Comparison of ENCODE assay signal across 15 cellular contexts in the genomic region with DNA sequence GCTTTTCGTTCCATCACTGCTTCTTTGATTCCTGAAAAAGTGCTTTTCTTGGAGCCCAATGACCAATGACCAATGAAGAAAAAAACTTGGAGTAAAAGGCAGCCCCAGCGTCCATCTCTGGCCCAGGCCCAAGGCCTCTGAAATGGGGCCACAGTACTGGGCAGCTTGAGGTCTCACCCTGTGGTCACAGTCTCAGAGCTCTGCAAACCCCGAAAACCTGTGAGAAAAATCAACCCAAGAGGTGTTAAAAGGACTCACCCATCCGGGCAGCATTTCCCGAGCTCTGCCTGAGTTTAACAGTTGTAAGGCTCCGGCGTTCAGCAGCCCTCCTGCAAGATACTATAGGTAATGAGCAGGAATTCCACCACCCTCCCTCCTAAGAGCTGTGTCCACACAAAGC. TPM values are rescaled to one million over a fixed set of nuclear protein-coding genes. Genes with fewer than 3 reads are reported as not detected.
DNase-seq lines count a peak whose midpoint lies in the region; ATAC-seq and TF ChIP-seq lines count a peak whose summit lies in the region.
"Had no signal": no experiment of that assay in that cellular context is flagged by ENCODE, and none has a peak within 500 bp of the region (broad histone marks: within the 10 kb centered on the region; RNA-seq: fewer than 3 reads in every experiment).

No MANE protein-coding gene starts in this region.

- CTCF ChIA-PET in activated CD4-positive, alpha-beta memory T cell treated with anti-CD3 and anti-CD28 coated beads, Interleukin-2, amount 10 ng/mL, durations not matched to agents 7 days and 5 days (lab: Charles Lee), result interaction anchor here (1.0 to 3.5 kb wide), 3 partner anchors 10 to 84 kb away, joined by 3 to 15 read pairs (median 3); no protein-coding TSS in a partner anchor
- CTCF ChIA-PET in activated CD4-positive, alpha-beta memory T cell treated with anti-CD3 and anti-CD28 coated beads for 36 hours (lab: Charles Lee), result interaction anchor here (0.8 to 2.9 kb wide), 4 partner anchors 24 to 92 kb away, joined by 3 to 12 read pairs (median 4); no protein-coding TSS in a partner anchor

- H3K4me3 ChIP-seq in vagina (no peak overlapping the region), MG63 (no peak overlapping the region)
- H3K4me3 ChIP-seq: body of pancreas, thoracic aorta had no signal

- H3K27ac ChIP-seq in vagina, result peak overlapping the region; percentile 93
- H3K27ac ChIP-seq: body of pancreas, thoracic aorta had no signal

- POLR2A ChIA-PET in activated CD4-positive, alpha-beta memory T cell treated with anti-CD3 and anti-CD28 coated beads, Interleukin-2, amount 10 ng/mL, durations not matched to agents 7 days and 5 days (lab: Charles Lee), result interaction anchor here (1.4 kb wide), 1 partner anchor 10 kb away, joined by 3 read pairs; no protein-coding TSS in a partner anchor
- POLR2A ChIA-PET in activated CD4-positive, alpha-beta memory T cell treated with anti-CD3 and anti-CD28 coated beads for 36 hours (lab: Charles Lee), result no interaction called here

- H3K36me3 Mint-ChIP-seq in activated CD4-positive, alpha-beta memory T cell treated with anti-CD3 and anti-CD28 coated beads, Interleukin-2, amount 10 ng/mL, durations not matched to agents 7 days and 5 days (ENCODE audit: low read depth), result peaks cover 14% of the 10 kb centered on the region
- H3K36me3 Mint-ChIP-seq in activated CD4-positive, alpha-beta memory T cell treated with anti-CD3 and anti-CD28 coated beads for 36 hours, result peaks cover 3% of the 10 kb centered on the region
- H3K36me3 Mint-ChIP-seq in effector memory CD8-positive, alpha-beta T cell (ENCODE audit: insufficient read depth), result peaks cover 41% of the 10 kb centered on the region
- no peaks in the 10 kb centered on the region for H3K36me3 Mint-ChIP-seq in nephron (ENCODE audit: low read depth)
- H3K36me3 Mint-ChIP-seq: WTC11 had no signal

- H3K27me3 ChIP-seq in vagina, result no peaks in the 10 kb centered on the region
- no peaks in the 10 kb centered on the region for H3K27me3 ChIP-seq in MG63
- H3K27me3 ChIP-seq: body of pancreas had no signal

- H3K4me1 Mint-ChIP-seq in activated CD4-positive, alpha-beta memory T cell treated with anti-CD3 and anti-CD28 coated beads, Interleukin-2, amount 10 ng/mL, durations not matched to agents 7 days and 5 days, result peaks cover 32% of the 10 kb centered on the region
- H3K4me1 Mint-ChIP-seq in activated CD4-positive, alpha-beta memory T cell treated with anti-CD3 and anti-CD28 coated beads for 36 hours (ENCODE audit: low read depth), result peaks cover 17% of the 10 kb centered on the region
- peaks cover 48 to 52% of the 10 kb centered on the region in 2 donors for H3K4me1 Mint-ChIP-seq in effector memory CD8-positive, alpha-beta T cell (ENCODE audit: low read depth in 2 of 2)
- H3K4me1 Mint-ChIP-seq in nephron, result peaks cover 31% of the 10 kb centered on the region

- H3K4me3 Mint-ChIP-seq in activated CD4-positive, alpha-beta memory T cell treated with anti-CD3 and anti-CD28 coated beads, Interleukin-2, amount 10 ng/mL, durations not matched to agents 7 days and 5 days, result peak overlapping the region; percentile 5
- no peak overlapping the region for H3K4me3 Mint-ChIP-seq in activated CD4-positive, alpha-beta memory T cell treated with anti-CD3 and anti-CD28 coated beads for 36 hours
- H3K4me3 Mint-ChIP-seq in effector memory CD8-positive, alpha-beta T cell, result peak overlapping the region; percentile 99
- H3K4me3 Mint-ChIP-seq in nephron, result peak overlapping the region; percentile 64 to 78 (median 72)
- H3K4me3 Mint-ChIP-seq: WTC11 had no signal

- intact Hi-C loops in activated CD4-positive, alpha-beta memory T cell treated with anti-CD3 and anti-CD28 coated beads for 36 hours (cut with micrococcal nuclease), result loop anchor here (5.0 kb wide), 1 partner anchor 160 kb away; the partner anchor contains the start of gene FHAD1
- intact Hi-C loops in vagina (cut with DNase I), result no loop called here

- DNase-seq in activated CD4-positive, alpha-beta memory T cell treated with anti-CD3 and anti-CD28 coated beads, Interleukin-2, amount 10 ng/mL, durations not matched to agents 7 days and 5 days, result no peak
- DNase-seq in activated CD4-positive, alpha-beta memory T cell treated with anti-CD3 and anti-CD28 coated beads for 36 hours, result no peak
- peak in 1 of 3 experiments; percentile 28 for DNase-seq in effector memory CD8-positive, alpha-beta T cell
- DNase-seq in vagina (ENCODE audit: extremely low spot score in 2 of 2), result no peak
- no peak for DNase-seq in NOMO-1 (lab: John Stamatoyannopoulos, UW; ENCODE audit: unreplicated experiment in 2 of 2)
- DNase-seq in MG63, result no peak
- DNase-seq: activated gamma-delta T cell treated with Interleukin-2 at 50 U/mL for 16 hours, body of pancreas, NCI-H187 treated with DMSO at 0.1 percent for 48 hours, NCI-H524 treated with DMSO at 0.1 percent for 48 hours had no signal

- no peaks in the 10 kb centered on the region for H3K9me3 ChIP-seq in vagina
- H3K9me3 ChIP-seq in MG63, result no peaks in the 10 kb centered on the region
- H3K9me3 ChIP-seq: body of pancreas, thoracic aorta had no signal

- TF ChIP-seq CTCF in nephron (IDR thresholded peaks at IDR 0.05; ENCODE audit: unreplicated experiment in 3 of 3) (no peak), vagina (IDR thresholded peaks at IDR 0.05) (no peak)

- peaks cover 38% of the 10 kb centered on the region for H3K27me3 Mint-ChIP-seq in activated CD4-positive, alpha-beta memory T cell treated with anti-CD3 and anti-CD28 coated beads, Interleukin-2, amount 10 ng/mL, durations not matched to agents 7 days and 5 days
- no peaks in the 10 kb centered on the region for H3K27me3 Mint-ChIP-seq in activated CD4-positive, alpha-beta memory T cell treated with anti-CD3 and anti-CD28 coated beads for 36 hours
- no peaks in the 10 kb centered on the region for H3K27me3 Mint-ChIP-seq in effector memory CD8-positive, alpha-beta T cell
- peaks cover 32% of the 10 kb centered on the region for H3K27me3 Mint-ChIP-seq in nephron (ENCODE audit: low read depth)

- H3K27ac Mint-ChIP-seq in activated CD4-positive, alpha-beta memory T cell treated with anti-CD3 and anti-CD28 coated beads, Interleukin-2, amount 10 ng/mL, durations not matched to agents 7 days and 5 days, result no peak overlapping the region
- no peak overlapping the region for H3K27ac Mint-ChIP-seq in activated CD4-positive, alpha-beta memory T cell treated with anti-CD3 and anti-CD28 coated beads for 36 hours
- H3K27ac Mint-ChIP-seq in effector memory CD8-positive, alpha-beta T cell, result peak overlapping the region; percentile 99 to 100
- H3K27ac Mint-ChIP-seq in nephron, result peak overlapping the region in 1 of 3 experiments; percentile 28
- H3K27ac Mint-ChIP-seq: WTC11 had no signal

- no peak for ATAC-seq in effector memory CD8-positive, alpha-beta T cell (replicated peaks)
- no peak for ATAC-seq in HG02981 (IDR thresholded peaks at IDR 0.05; ENCODE audit: unreplicated experiment)
- ATAC-seq: body of pancreas, left lobe of liver, WTC11 had no signal

- H3K9me3 Mint-ChIP-seq in activated CD4-positive, alpha-beta memory T cell treated with anti-CD3 and anti-CD28 coated beads, Interleukin-2, amount 10 ng/mL, durations not matched to agents 7 days and 5 days, result no peaks in the 10 kb centered on the region
- H3K9me3 Mint-ChIP-seq in activated CD4-positive, alpha-beta memory T cell treated with anti-CD3 and anti-CD28 coated beads for 36 hours, result no peaks in the 10 kb centered on the region
- no peaks in the 10 kb centered on the region for H3K9me3 Mint-ChIP-seq in effector memory CD8-positive, alpha-beta T cell
- H3K9me3 Mint-ChIP-seq in nephron, result no peaks in the 10 kb centered on the region
- H3K9me3 Mint-ChIP-seq: WTC11 had no signal

- no peak for TF ChIP-seq POLR2A in vagina (IDR thresholded peaks at IDR 0.05)

- H3K4me1 ChIP-seq in vagina, result peaks cover 52% of the 10 kb centered on the region

- H3K36me3 ChIP-seq in vagina (no peaks in the 10 kb centered on the region), MG63 (peaks cover 7% of the 10 kb centered on the region)
- H3K36me3 ChIP-seq: thoracic aorta had no signal

RNA-seq across cellular contexts. Expression of gene EFHD2, which starts 2.1 kb away (rescaled TPM):
- total RNA-seq in activated CD4-positive, alpha-beta memory T cell treated with anti-CD3 and anti-CD28 coated beads, Interleukin-2, amount 10 ng/mL, durations not matched to agents 7 days and 5 days, result 10 to 100 TPM; 97.7 to 99.7 TPM
- total RNA-seq in activated CD4-positive, alpha-beta memory T cell treated with anti-CD3 and anti-CD28 coated beads for 36 hours, result 10 to 100 TPM; 60.4 to 61.3 TPM
- 57.2 TPM for total RNA-seq in vagina
- total RNA-seq in MG63 (2014; rRNA removed; shearing (Covaris generic); ENCODE audit: low replicate concordance), result 69.5 and 92.0 TPM in 2 replicates

RNA-seq across cellular contexts. Expression of gene CTRC, which starts 30.7 kb away (rescaled TPM):
- under 1 TPM; 0.45 to 0.73 TPM for total RNA-seq in activated CD4-positive, alpha-beta memory T cell treated with anti-CD3 and anti-CD28 coated beads, Interleukin-2, amount 10 ng/mL, durations not matched to agents 7 days and 5 days
- under 1 TPM in 1 of 2 experiments, not detected in 1; 0.31 TPM for total RNA-seq in activated CD4-positive, alpha-beta memory T cell treated with anti-CD3 and anti-CD28 coated beads for 36 hours
- not detected for total RNA-seq in vagina
- total RNA-seq in MG63 (2014; rRNA removed; shearing (Covaris generic); ENCODE audit: low replicate concordance), result not detected in 2 replicates

RNA-seq across cellular contexts. Expression of gene CELA2A, which starts 49.0 kb away (rescaled TPM):
- total RNA-seq in activated CD4-positive, alpha-beta memory T cell treated with anti-CD3 and anti-CD28 coated beads, Interleukin-2, amount 10 ng/mL, durations not matched to agents 7 days and 5 days, result not detected
- not detected for total RNA-seq in activated CD4-positive, alpha-beta memory T cell treated with anti-CD3 and anti-CD28 coated beads for 36 hours
- total RNA-seq in vagina, result not detected
- not detected in 2 replicates for total RNA-seq in MG63 (2014; rRNA removed; shearing (Covaris generic); ENCODE audit: low replicate concordance)
- total RNA-seq: thoracic aorta had no signal

Comparison
In these comparisons a context has a peak if more than half of its experiments do, and no peak if none do; other contexts are left out.
1. H3K27ac Mint-ChIP-seq: peak in effector memory CD8-positive, alpha-beta T cell (2 of 2); none in activated CD4-positive, alpha-beta memory T cell treated with anti-CD3 and anti-CD28 coated beads, Interleukin-2, amount 10 ng/mL, durations not matched to agents 7 days and 5 days (single experiment) and activated CD4-positive, alpha-beta memory T cell treated with anti-CD3 and anti-CD28 coated beads for 36 hours (single experiment).